In genomic region chr6:81950877-81951276, GRCh38 we compare ENCODE assay signal across 11 cellular contexts.
DNase-seq lines count a peak whose midpoint lies in the region; ATAC-seq, FAIRE-seq and TF ChIP-seq lines count a peak whose summit lies in the region.
"Had no signal": no experiment of that assay in that cellular context is flagged by ENCODE, and none has a peak within 500 bp of the region (broad histone marks: within the 10 kb centered on the region; RNA-seq: fewer than 3 reads in every experiment).

No MANE protein-coding gene starts in this region.

- ATAC-seq in GM19372 (IDR thresholded peaks at IDR 0.05; ENCODE audit: low read depth, unreplicated experiment) (peak; percentile 58), HG03469 (IDR thresholded peaks at IDR 0.05; ENCODE audit: unreplicated experiment) (peak; percentile 45)

- no peak for FAIRE-seq in bronchial epithelial cell (lab: Jason Lieb, UNC)
- FAIRE-seq: urothelium cell line had no signal

- H3K27me3 ChIP-seq in ACC112 (ENCODE audit: insufficient read depth, low read length) (no peaks in the 10 kb centered on the region), bronchial epithelial cell (ENCODE audit: control insufficient read depth, insufficient read depth, low read length) (no peaks in the 10 kb centered on the region)

- H3K4me1 ChIP-seq in ACC112 (ENCODE audit: control insufficient read depth, insufficient read depth, low read length, unreplicated experiment) = peaks cover 17% of the 10 kb centered on the region

- H3K79me2 ChIP-seq in ACC112 (ENCODE audit: control insufficient read depth, insufficient read depth, low read length, unreplicated experiment) = no peaks in the 10 kb centered on the region

- peak overlapping the region; percentile 23 for H2AFZ ChIP-seq in ACC112 (ENCODE audit: low read length, unreplicated experiment)

- peak overlapping the region; percentile 57 for H3K27ac ChIP-seq in ACC112 (ENCODE audit: low read depth, low read length)

- H3K4me3 ChIP-seq in ACC112 (ENCODE audit: low read depth, low read length) = no peak overlapping the region
- H3K4me3 ChIP-seq in bronchial epithelial cell (ENCODE audit: low read depth, low read length) = no peak overlapping the region

- H3K36me3 ChIP-seq in ACC112 (ENCODE audit: insufficient read depth, low read length) (no peaks in the 10 kb centered on the region), bronchial epithelial cell (ENCODE audit: control insufficient read depth, insufficient read depth, low read length) (no peaks in the 10 kb centered on the region)

- no peak for TF ChIP-seq CTCF in bronchial epithelial cell (IDR thresholded peaks at IDR 0.05; ENCODE audit: insufficient read depth, low read length, severe bottlenecking)

- DNase-seq in bronchial epithelial cell (ENCODE audit: low read depth) (peak; percentile 91), hippocampal formation (lab: John Stamatoyannopoulos, UW) (no peak), cerebellum (ENCODE audit: low spot score) (no peak)
- no peak for DNase-seq in stimulated activated CD4-positive, alpha-beta T cell treated with anti-CD3 and anti-CD28 coated beads, Interleukin-2, amount 100 ng/mL, for 48 hours
- DNase-seq in stimulated activated CD4-positive, alpha-beta T cell treated with anti-CD3 and anti-CD28 coated beads, Interleukin-4, amount 100 ng/mL, for 24 hours = no peak
- DNase-seq: activated CD4-positive, alpha-beta T cell treated with anti-CD3 and anti-CD28 coated beads, Interleukin-2, amount 10 ng/mL, durations not matched to agents 7 days and 5 days; amniotic stem cell had no signal
